Comparison of ENCODE assay signal across 8 cellular contexts in genomic region chr2:164538250-164538866, GRCh38.
DNase-seq lines count a peak whose midpoint lies in the region; ATAC-seq and TF ChIP-seq lines count a peak whose summit lies in the region.

No MANE protein-coding gene starts in this region.

- TF ChIP-seq CTCF in Calu3 (IDR thresholded peaks at IDR 0.05; ENCODE audit: unreplicated experiment) = peak; percentile 63

- H3K4me3 Mint-ChIP-seq in Calu3 (ENCODE audit: low read depth, unreplicated experiment) = no peak overlapping the region

- H3K9me3 Mint-ChIP-seq in Calu3 (ENCODE audit: low read depth, unreplicated experiment) = no peaks in the 10 kb centered on the region

- CTCF ChIA-PET in Calu3 (lab: Charles Lee) = interaction anchor here (1.0 to 1.9 kb wide), 8 partner anchors 15 to 108 kb away, joined by 3 to 9 read pairs (median 4); no protein-coding TSS in a partner anchor

- no TSS peak for BruUV-seq in Calu3 (replicated peaks; lab: Mats Ljungman, UMichigan)

- peaks cover 5% of the 10 kb centered on the region for H3K36me3 Mint-ChIP-seq in Calu3 (ENCODE audit: insufficient read depth, unreplicated experiment)

- in situ Hi-C loops in KBM-7 (cut with MboI; ENCODE audit: low pct_unique_long_range_greater_than_20kb, low sequenced_read_pairs) (no loop called here), SK-MEL-5 (cut with HindIII; ENCODE audit: low pct_unique_long_range_greater_than_20kb, low sequenced_read_pairs) (no loop called here)

- ATAC-seq in GM21528 (IDR thresholded peaks at IDR 0.05; ENCODE audit: low FRiP score, unreplicated experiment) = peak; percentile 69

- H3K27me3 Mint-ChIP-seq in Calu3 (ENCODE audit: unreplicated experiment) = no peaks in the 10 kb centered on the region

- DNase-seq in Calu3 (peak; percentile 25), KBM-7 (peak; percentile 39), SK-MEL-5 (ENCODE audit: low read depth, low spot score) (peak; percentile 74), fibroblast of the conjunctiva (ENCODE audit: low read depth) (peak; percentile 17), renal cortical epithelial cell (ENCODE audit: low read depth) (peak; percentile 74), middle frontal gyrus (ENCODE audit: extremely low spot score, low spot score) (no peak)
- no peak for DNase-seq in central memory CD4-positive, alpha-beta T cell

- H3K27ac Mint-ChIP-seq in Calu3 (ENCODE audit: unreplicated experiment) = no peak overlapping the region

- intact Hi-C loops in Calu3 (cut with micrococcal nuclease; ENCODE audit: unreplicated experiment) = loop anchor here (1.0 to 2.0 kb wide), 2 partner anchors 34 to 1356 kb away; no protein-coding TSS in a partner anchor

- peaks cover 32% of the 10 kb centered on the region for H3K4me1 Mint-ChIP-seq in Calu3 (ENCODE audit: low read depth, unreplicated experiment)

Comparison
In these comparisons a context has a peak if more than half of its experiments do, and no peak if none do; other contexts are left out.
1. DNase-seq: peak in Calu3 (single experiment), KBM-7 (single experiment), SK-MEL-5 (single experiment), fibroblast of the conjunctiva (single experiment) and renal cortical epithelial cell (single experiment); none in middle frontal gyrus (single experiment) and central memory CD4-positive, alpha-beta T cell (single experiment).